ENCODE assay signal across 8 cellular contexts in genomic region chr6:2952557-2953095, GRCh38. TPM values are rescaled to one million over a fixed set of nuclear protein-coding genes. Genes with fewer than 3 reads are reported as not detected.
A peak's percentile ranks its signal among the peaks of the same experiment; 100 is the strongest.
DNase-seq lines count a peak whose midpoint lies in the region; TF ChIP-seq lines count a peak whose summit lies in the region.

No MANE protein-coding gene starts in this region.

- H3K4me3 ChIP-seq in SK-N-SH (ENCODE audit: low read depth in 2 of 2, low read length in 1 of 2) = peak overlapping the region in 1 of 2 experiments; percentile 25; a peak in 1 of 4 replicates

- no peaks in the 10 kb centered on the region for H3K27me3 ChIP-seq in SK-N-SH (ENCODE audit: insufficient read depth)

- H3K36me3 ChIP-seq in SK-N-SH (replicated peaks in 1 of 2; ENCODE audit: control insufficient read depth in 1 of 2, insufficient read depth in 2 of 2, low read length in 1 of 2) = peaks cover 3 to 25% of the 10 kb centered on the region in 2 experiments

- no peaks in the 10 kb centered on the region for H3K9me2 ChIP-seq in SK-N-SH

- no peak overlapping the region for H3K9ac ChIP-seq in SK-N-SH

- H3K27ac ChIP-seq in SK-N-SH (ENCODE audit: low read depth in 2 of 2, low read length in 1 of 2) (peak overlapping the region; percentile 48 to 54), angular gyrus (ENCODE audit: low read depth, low read length) (peak overlapping the region; percentile 4)

- peak; percentile 15 for DNase-seq in SKM-1 treated with dmso at 0.1 percent for 144 hours (lab: John Stamatoyannopoulos, UW; ENCODE audit: unreplicated experiment)
- no peak for DNase-seq in SKM-1 (lab: John Stamatoyannopoulos, UW; ENCODE audit: unreplicated experiment)
- DNase-seq in HT-29 (ENCODE audit: low spot score) = peak; percentile 93
- peak; percentile 88 for DNase-seq in SK-N-SH
- DNase-seq in hepatic stellate cell (ENCODE audit: low spot score) = peak; percentile 92
- peak; percentile 80 for DNase-seq in renal cortical epithelial cell (ENCODE audit: low read depth)
- no peak for DNase-seq in GOT3 (lab: John Stamatoyannopoulos, UW)

- no peak for TF ChIP-seq EP300 in SK-N-SH (IDR thresholded peaks at IDR 0.05; ENCODE audit: borderline replicate concordance in 1 of 2, low read depth in 1 of 2, low read length in 1 of 2)

- H3K9me3 ChIP-seq in SK-N-SH = no peaks in the 10 kb centered on the region

- H3K79me2 ChIP-seq in SK-N-SH (ENCODE audit: insufficient read depth) = peaks cover 23% of the 10 kb centered on the region; the same call in 1 of the 2 replicates

- POLR2A ChIA-PET in SK-N-SH (lab: Yijun Ruan, JAX) = interaction anchor here (2.0 kb wide), 1 partner anchor 37 kb away, joined by 26 read pairs; no protein-coding TSS in a partner anchor

- H3F3A ChIP-seq in SK-N-SH (replicated peaks; ENCODE audit: insufficient read depth) = peaks cover 17% of the 10 kb centered on the region

- peak; percentile 60 for TF ChIP-seq RAD21 in SK-N-SH (IDR thresholded peaks at IDR 0.05; ENCODE audit: low read length)

- peak overlapping the region; percentile 63; the same call in 1 of the 2 replicates for H2AFZ ChIP-seq in SK-N-SH (ENCODE audit: low read depth)

- H3K4me2 ChIP-seq in SK-N-SH = peak overlapping the region; percentile 26; the same call in 1 of the 2 replicates

- peaks cover 5 to 9% of the 10 kb centered on the region in 2 experiments; a peak in 2 of 4 replicates for H3K4me1 ChIP-seq in SK-N-SH (ENCODE audit: control insufficient read depth in 1 of 2, insufficient read depth in 2 of 2, low read depth in 1 of 2, low read length in 1 of 2)

- CTCF ChIA-PET in SK-N-SH (lab: Yijun Ruan, JAX) = interaction anchor here (0.6 to 4.2 kb wide), 53 partner anchors 8 to 299 kb away, joined by 3 to 88 read pairs (median 5); partner anchors contain the start of genes MYLK4, NQO2, SERPINB1 and SERPINB6

- H4K20me1 ChIP-seq in SK-N-SH (ENCODE audit: insufficient read depth) = no peaks in the 10 kb centered on the region

- WGBS in SK-N-SH (ENCODE audit: low lambda C conversion rate) = 6% methylated on average over 16 of the region's 27 CpGs

- peak; percentile 100 for TF ChIP-seq CTCF in SK-N-SH (IDR thresholded peaks at IDR 0.05)

TF ChIP-seq in SK-N-SH, 30 proteins besides CTCF, POLR2A, EP300 and RAD21 (continues in another document):
- TF ChIP-seq ELF1 (IDR thresholded peaks at IDR 0.05) (no peak), YY1 (IDR thresholded peaks at IDR 0.05; ENCODE audit: low read depth) (peak; percentile 61; the same call in 1 of the 2 replicates), FOXM1 (IDR thresholded peaks at IDR 0.05; ENCODE audit: low read depth) (no peak), CHD2 (IDR thresholded peaks at IDR 0.05; ENCODE audit: low read length, partially characterized antibody) (no peak), TCF12 (IDR thresholded peaks at IDR 0.05) (no peak; the same call in 1 of the 2 replicates), TEAD4 (IDR thresholded peaks at IDR 0.05; ENCODE audit: borderline replicate concordance, insufficient read depth) (no peak), USF2 (IDR thresholded peaks at IDR 0.05; ENCODE audit: borderline replicate concordance, low read depth, low read length) (no peak), POLR2AphosphoS5 (IDR thresholded peaks at IDR 0.05; ENCODE audit: low read depth, low read length) (no peak), IRF3 (IDR thresholded peaks at IDR 0.05; ENCODE audit: low read depth, low read length) (no peak), PBX3 (IDR thresholded peaks at IDR 0.05) (no peak), MXI1 (IDR thresholded peaks at IDR 0.05; ENCODE audit: low read depth, low read length) (peak; percentile 66; the same call in 1 of the 2 replicates), GABPA (IDR thresholded peaks at IDR 0.05; ENCODE audit: low read depth) (no peak), MEF2A (IDR thresholded peaks at IDR 0.05; ENCODE audit: borderline replicate concordance, low read depth) (no peak), SMC3 (IDR thresholded peaks at IDR 0.05; ENCODE audit: low read depth, low read length) (peak; percentile 77), ZBTB33 (IDR thresholded peaks at IDR 0.05; ENCODE audit: borderline replicate concordance, low read depth) (no peak), MAX (IDR thresholded peaks at IDR 0.05; ENCODE audit: low read depth) (peak; percentile 85), EZH2phosphoT487 (IDR thresholded peaks at IDR 0.05; ENCODE audit: borderline replicate concordance, low read depth) (no peak), GATA2 (CRISPR knock-in tag; IDR thresholded peaks at IDR 0.05) (peak; percentile 18; the same call in 1 of the 2 replicates), RFX5 (IDR thresholded peaks at IDR 0.05; ENCODE audit: low read length) (no peak), JUND (IDR thresholded peaks at IDR 0.05) (no peak), SIN3A (IDR thresholded peaks at IDR 0.05; ENCODE audit: borderline replicate concordance, low read depth, low read length) (no peak), NFIC (IDR thresholded peaks at IDR 0.05; ENCODE audit: borderline replicate concordance) (no peak), NRF1 (IDR thresholded peaks at IDR 0.05; ENCODE audit: low read depth, low read length) (no peak), RXRA (IDR thresholded peaks at IDR 0.05; ENCODE audit: borderline replicate concordance, low read depth) (no peak), FOXJ3 (CRISPR knock-in tag; IDR thresholded peaks at IDR 0.05) (no peak), TAF1 (IDR thresholded peaks at IDR 0.05; ENCODE audit: borderline replicate concordance, low read depth, low read length) (0 out of 2 replicates have a peak, but pooled peaks have one; percentile 5), RCOR1 (IDR thresholded peaks at IDR 0.05; ENCODE audit: low read length) (no peak), FOSL2 (IDR thresholded peaks at IDR 0.05; ENCODE audit: borderline replicate concordance, low read depth) (no peak)

RNA-seq across cellular contexts. Expression of gene SERPINB6, which starts 18.7 kb away (rescaled TPM):
- total RNA-seq in HT-29 (2014; rRNA removed; shearing (Covaris generic)) = 68.0 and 74.6 TPM in 2 replicates
- polyA plus RNA-seq in SK-N-SH (2012; rRNA removed) = 102 and 111 TPM in 2 replicates
- 109 TPM in 2 replicates for polyA plus RNA-seq in SK-N-SH (2012; cell fraction: cytosol; rRNA removed)
- 123 and 128 TPM in 2 replicates for polyA plus RNA-seq in SK-N-SH (2012; cell fraction: nucleus; rRNA removed)
- total RNA-seq in renal cortical epithelial cell = 113 and 137 TPM in 2 replicates

RNA-seq across cellular contexts. Expression of gene NQO2, which starts 47.1 kb away (rescaled TPM):
- 24.4 and 28.5 TPM in 2 replicates for total RNA-seq in HT-29 (2014; rRNA removed; shearing (Covaris generic))
- polyA plus RNA-seq in SK-N-SH (2012; rRNA removed) = 19.2 and 22.5 TPM in 2 replicates
- polyA plus RNA-seq in SK-N-SH (2012; cell fraction: cytosol; rRNA removed) = 18.9 and 20.4 TPM in 2 replicates
- 14.6 and 18.6 TPM in 2 replicates for polyA plus RNA-seq in SK-N-SH (2012; cell fraction: nucleus; rRNA removed)
- 29.0 and 35.8 TPM in 2 replicates for total RNA-seq in renal cortical epithelial cell

RNA-seq across cellular contexts. Expression of gene SERPINB9, which starts 49.5 kb away (rescaled TPM):
- 2.0 and 2.9 TPM in 2 replicates for total RNA-seq in HT-29 (2014; rRNA removed; shearing (Covaris generic))
- polyA plus RNA-seq in SK-N-SH (2012; rRNA removed) = 0.19 and 0.28 TPM in 2 replicates
- 0.19 and 0.24 TPM in 2 replicates for polyA plus RNA-seq in SK-N-SH (2012; cell fraction: cytosol; rRNA removed)
- polyA plus RNA-seq in SK-N-SH (2012; cell fraction: nucleus; rRNA removed) = 0.19 and 0.23 TPM in 2 replicates
- total RNA-seq in renal cortical epithelial cell = 6.0 and 12.2 TPM in 2 replicates

Comparison
In these comparisons a context has a peak if more than half of its experiments do, and no peak if none do; other contexts are left out.
1. DNase-seq: peak in SKM-1 treated with dmso at 0.1 percent for 144 hours (single experiment), HT-29 (single experiment), SK-N-SH (single experiment), hepatic stellate cell (single experiment) and renal cortical epithelial cell (single experiment); none in SKM-1 (single experiment) and GOT3 (single experiment).